In genomic region chr11:87038235-87038960, GRCh38 we compare ENCODE assay signal across 8 cellular contexts. TPM values are rescaled to one million over a fixed set of nuclear protein-coding genes. Genes with fewer than 3 reads are reported as not detected.
DNase-seq lines count a peak whose midpoint lies in the region; ATAC-seq and TF ChIP-seq lines count a peak whose summit lies in the region.

No MANE protein-coding gene starts in this region.

- no peaks in the 10 kb centered on the region for H3K9me3 ChIP-seq in WERI-Rb-1 (ENCODE audit: severe bottlenecking)
- no peaks in the 10 kb centered on the region for H3K9me3 ChIP-seq in psoas muscle

- H3K27me3 Mint-ChIP-seq in activated CD8-positive, alpha-beta memory T cell treated with anti-CD3 and anti-CD28 coated beads, Interleukin-2, amount 10 ng/mL, durations not matched to agents 7 days and 5 days = peaks cover 8% of the 10 kb centered on the region

- peaks cover 39% of the 10 kb centered on the region for H3K4me1 Mint-ChIP-seq in activated CD8-positive, alpha-beta memory T cell treated with anti-CD3 and anti-CD28 coated beads, Interleukin-2, amount 10 ng/mL, durations not matched to agents 7 days and 5 days

- H3K9me3 Mint-ChIP-seq in activated CD8-positive, alpha-beta memory T cell treated with anti-CD3 and anti-CD28 coated beads, Interleukin-2, amount 10 ng/mL, durations not matched to agents 7 days and 5 days (ENCODE audit: low read depth) = no peaks in the 10 kb centered on the region

- CTCF ChIA-PET in activated CD8-positive, alpha-beta memory T cell treated with anti-CD3 and anti-CD28 coated beads, Interleukin-2, amount 10 ng/mL, durations not matched to agents 7 days and 5 days (lab: Charles Lee) = interaction anchor here (0.9 to 2.0 kb wide), 5 partner anchors 13 to 181 kb away, joined by 3 to 6 read pairs (median 4); no protein-coding TSS in a partner anchor

- 10 to 13% (median 10%) methylated on average over 9 of the region's 9 CpGs for WGBS in psoas muscle, 3 donors

- peak overlapping the region; percentile 99 for H3K4me3 ChIP-seq in WERI-Rb-1 (ENCODE audit: low read depth, low read length)
- H3K4me3 ChIP-seq in psoas muscle = peak overlapping the region; percentile 93

- no peak for ATAC-seq in activated CD8-positive, alpha-beta memory T cell treated with anti-CD3 and anti-CD28 coated beads, Interleukin-2, amount 10 ng/mL, durations not matched to agents 7 days and 5 days
- peak in 2 of 4 donors; percentile 12 to 23 for ATAC-seq in psoas muscle
- ATAC-seq in GM21529 (IDR thresholded peaks at IDR 0.05; ENCODE audit: unreplicated experiment) = no peak
- ATAC-seq in HG03095 (IDR thresholded peaks at IDR 0.05; ENCODE audit: unreplicated experiment) = no peak
- no peak for ATAC-seq in HG02840 (IDR thresholded peaks at IDR 0.05; ENCODE audit: low FRiP score, unreplicated experiment)

- TF ChIP-seq CTCF in WERI-Rb-1 (IDR thresholded peaks at IDR 0.05; ENCODE audit: low read depth, low read length) (no peak), psoas muscle (IDR thresholded peaks at IDR 0.05) (no peak)

- DNase-seq in activated CD8-positive, alpha-beta memory T cell treated with anti-CD3 and anti-CD28 coated beads, Interleukin-2, amount 10 ng/mL, durations not matched to agents 7 days and 5 days = no peak
- DNase-seq in activated CD8-positive, alpha-beta memory T cell treated with anti-CD3 and anti-CD28 coated beads, Interleukin-2, amount 50 U/mL, for 48 hours = no peak
- DNase-seq in WERI-Rb-1 (no peak), globus pallidus (ENCODE audit: low spot score) (peak; percentile 18), psoas muscle (no peak)

- H3K27ac Mint-ChIP-seq in activated CD8-positive, alpha-beta memory T cell treated with anti-CD3 and anti-CD28 coated beads, Interleukin-2, amount 10 ng/mL, durations not matched to agents 7 days and 5 days = peak overlapping the region; percentile 87

- H3K27me3 ChIP-seq in WERI-Rb-1 (ENCODE audit: insufficient read depth, low read depth, severe bottlenecking) (no peaks in the 10 kb centered on the region), psoas muscle (ENCODE audit: insufficient read depth in 3 of 3, low read length in 2 of 3) (no peaks in the 10 kb centered on the region)

- H3K27ac ChIP-seq in WERI-Rb-1 (peak overlapping the region; percentile 77), psoas muscle (peak overlapping the region; percentile 81)

- peak overlapping the region; percentile 98 for H3K4me3 Mint-ChIP-seq in activated CD8-positive, alpha-beta memory T cell treated with anti-CD3 and anti-CD28 coated beads, Interleukin-2, amount 10 ng/mL, durations not matched to agents 7 days and 5 days

- peaks cover 23% of the 10 kb centered on the region for H3K36me3 Mint-ChIP-seq in activated CD8-positive, alpha-beta memory T cell treated with anti-CD3 and anti-CD28 coated beads, Interleukin-2, amount 10 ng/mL, durations not matched to agents 7 days and 5 days

- peaks cover 21% of the 10 kb centered on the region for H3K4me1 ChIP-seq in psoas muscle

- intact Hi-C loops in psoas muscle (cut with DNase I) = loop anchor here (5.0 to 10.0 kb wide), 4 partner anchors 56 to 146 kb away; partner anchors contain the start of gene FZD4 (in 2 of the 2)

- H3K36me3 ChIP-seq in WERI-Rb-1 (peaks cover 8% of the 10 kb centered on the region), psoas muscle (ENCODE audit: insufficient read depth in 1 of 2, low read depth in 1 of 2) (peaks cover 0 to 6% of the 10 kb centered on the region in 2 donors)

RNA-seq across cellular contexts. Expression of gene TMEM135, which starts 0.7 kb away (rescaled TPM):
- 10 to 100 TPM; 30.1 to 30.8 TPM for total RNA-seq in activated CD8-positive, alpha-beta memory T cell treated with anti-CD3 and anti-CD28 coated beads, Interleukin-2, amount 10 ng/mL, durations not matched to agents 7 days and 5 days
- total RNA-seq in psoas muscle = 10 to 100 TPM in 3 of 4 donors, 1 to 10 TPM in 1; 9.4 to 26.6 (median 16.2) TPM
- polyA plus RNA-seq in psoas muscle = 1 to 10 TPM; 4.1 to 6.3 (median 5.6) TPM
